Comparison of ENCODE assay signal across 17 cellular contexts in genomic region chr5:111229126-111229525, GRCh38. TPM values are rescaled to one million over a fixed set of nuclear protein-coding genes. Genes with fewer than 3 reads are reported as not detected.
A peak's percentile ranks its signal among the peaks of the same experiment; 100 is the strongest.
DNase-seq lines count a peak whose midpoint lies in the region; ATAC-seq, FAIRE-seq and TF ChIP-seq lines count a peak whose summit lies in the region.
"Had no signal": no experiment of that assay in that cellular context is flagged by ENCODE, and none has a peak within 500 bp of the region (broad histone marks: within the 10 kb centered on the region; RNA-seq: fewer than 3 reads in every experiment).

No MANE protein-coding gene starts in this region.

- peak; percentile 61 for FAIRE-seq in GM12891 (lab: Jason Lieb, UNC)
- FAIRE-seq: astrocyte had no signal

- peaks cover 14 to 33% of the 10 kb centered on the region in 2 donors for H3K36me3 Mint-ChIP-seq in CD4-positive, alpha-beta memory T cell
- H3K36me3 Mint-ChIP-seq in brain = no peaks in the 10 kb centered on the region
- H3K36me3 Mint-ChIP-seq: IgD-negative memory B cell had no signal

- ATAC-seq in HG02642 (IDR thresholded peaks at IDR 0.05; ENCODE audit: poor library complexity, unreplicated experiment) = no peak
- ATAC-seq: left cardiac atrium had no signal

- no peak for DNase-seq in CD4-positive, alpha-beta memory T cell
- DNase-seq in GM12891 (ENCODE audit: insufficient read length, low spot score) (no peak), HCEC 1CT (no peak), NCI-H2227 (lab: John Stamatoyannopoulos, UW; ENCODE audit: unreplicated experiment) (no peak), suprapubic skin (ENCODE audit: low spot score in 2 of 2) (no peak)
- DNase-seq: dermis blood vessel endothelial cell, DMS79 treated with DMSO at 0.1 percent for 48 hours, left cardiac atrium, NCI-H1105 treated with DMSO at 0.1 percent for 48 hours, SHP77 treated with DMSO at 0.1 percent for 48 hours had no signal

- H2AFZ ChIP-seq in OCI-LY1 (ENCODE audit: low read length) = no peak overlapping the region

- H3K9me3 ChIP-seq in CD4-positive, alpha-beta memory T cell (ENCODE audit: control insufficient read depth in 1 of 2, low read length in 2 of 2) = no peaks in the 10 kb centered on the region
- H3K9me3 ChIP-seq in OCI-LY1 (ENCODE audit: low read length) (no peaks in the 10 kb centered on the region), suprapubic skin (no peaks in the 10 kb centered on the region)
- H3K9me3 ChIP-seq: prostate gland, thoracic aorta had no signal

- no peaks in the 10 kb centered on the region for H3K9me2 ChIP-seq in OCI-LY1 (ENCODE audit: low read depth, low read length)

- peak overlapping the region; percentile 25 to 27 for H3K4me3 ChIP-seq in CD4-positive, alpha-beta memory T cell (ENCODE audit: low read length in 2 of 2)
- peak overlapping the region; percentile 90 for H3K4me3 ChIP-seq in OCI-LY1 (ENCODE audit: low read depth, low read length, poor library complexity, severe bottlenecking)
- H3K4me3 ChIP-seq in suprapubic skin = no peak overlapping the region
- H3K4me3 ChIP-seq: prostate gland, thoracic aorta had no signal

- TF ChIP-seq EP300 in suprapubic skin (IDR thresholded peaks at IDR 0.05) = no peak

- peak overlapping the region; percentile 83 to 98 (median 95) for H3K27ac Mint-ChIP-seq in CD4-positive, alpha-beta memory T cell
- peak overlapping the region in 4 of 5 experiments; percentile 17 to 97 (median 64) for H3K27ac Mint-ChIP-seq in brain

- H3K27ac ChIP-seq in CD4-positive, alpha-beta memory T cell (ENCODE audit: low read depth, low read length) = peak overlapping the region; percentile 82
- H3K27ac ChIP-seq in OCI-LY1 (ENCODE audit: low read depth, low read length, poor library complexity, severe bottlenecking) (peak overlapping the region; percentile 98), suprapubic skin (no peak overlapping the region)
- H3K27ac ChIP-seq: prostate gland, thoracic aorta had no signal

- H3K4me1 Mint-ChIP-seq in CD4-positive, alpha-beta memory T cell = peaks cover 49 to 89% (median 64%) of the 10 kb centered on the region in 4 donors
- H3K4me1 Mint-ChIP-seq in brain = peaks cover 62% of the 10 kb centered on the region

- H3F3A ChIP-seq in OCI-LY1 (ENCODE audit: insufficient read depth, low read length) = peaks cover 19% of the 10 kb centered on the region; the same call in 1 of the 2 replicates

- no peaks in the 10 kb centered on the region for H3K36me3 ChIP-seq in CD4-positive, alpha-beta memory T cell (ENCODE audit: insufficient read depth, low read length)
- peaks cover 15% of the 10 kb centered on the region; the same call in 1 of the 2 replicates for H3K36me3 ChIP-seq in OCI-LY1 (ENCODE audit: insufficient read depth, low read length)
- H3K36me3 ChIP-seq in suprapubic skin = no peaks in the 10 kb centered on the region
- H3K36me3 ChIP-seq: prostate gland, thoracic aorta had no signal

- TF ChIP-seq POLR2A in GM12891 (IDR thresholded peaks at IDR 0.05; ENCODE audit: low read depth, low read length) (no peak), suprapubic skin (IDR thresholded peaks at IDR 0.05) (no peak)

- no peaks in the 10 kb centered on the region for H4K20me1 ChIP-seq in OCI-LY1 (ENCODE audit: insufficient read depth, low read length)

- no peaks in the 10 kb centered on the region for H3K27me3 ChIP-seq in CD4-positive, alpha-beta memory T cell (ENCODE audit: insufficient read depth, low read length)
- H3K27me3 ChIP-seq in OCI-LY1 (ENCODE audit: insufficient read depth, low read length) (no peaks in the 10 kb centered on the region), suprapubic skin (peaks cover 23% of the 10 kb centered on the region)

- H3K4me3 Mint-ChIP-seq in CD4-positive, alpha-beta memory T cell = peak overlapping the region; percentile 75 to 94 (median 82)
- H3K4me3 Mint-ChIP-seq in brain = peak overlapping the region in 3 of 5 experiments; percentile 44 to 78 (median 75)

- peaks cover 74% of the 10 kb centered on the region for H3K4me1 ChIP-seq in CD4-positive, alpha-beta memory T cell (ENCODE audit: insufficient read depth, low read length)
- H3K4me1 ChIP-seq in OCI-LY1 (ENCODE audit: insufficient read depth, low read length, severe bottlenecking) = peaks cover 81% of the 10 kb centered on the region
- H3K4me1 ChIP-seq in suprapubic skin = peaks cover 9% of the 10 kb centered on the region
- H3K4me1 ChIP-seq: prostate gland had no signal

- CTCF ChIA-PET in CD4-positive, alpha-beta memory T cell (lab: Charles Lee; ENCODE audit: partially characterized antibody) = interaction anchor here (1.2 to 1.6 kb wide), 2 partner anchors 49 to 72 kb away, joined by 3 to 14 read pairs; no protein-coding TSS in a partner anchor

- H3K27me3 Mint-ChIP-seq in CD4-positive, alpha-beta memory T cell = no peaks in the 10 kb centered on the region
- peaks cover 3% of the 10 kb centered on the region for H3K27me3 Mint-ChIP-seq in brain

- H3K79me2 ChIP-seq in OCI-LY1 (ENCODE audit: insufficient read depth, low read length) = peaks cover 94% of the 10 kb centered on the region

- POLR2A ChIA-PET in CD4-positive, alpha-beta memory T cell (lab: Charles Lee; ENCODE audit: partially characterized antibody) = interaction anchor here (1.2 to 11.2 kb wide), 5 partner anchors 7 to 137 kb away, joined by 3 to 206 read pairs (median 10); partner anchors contain the start of gene WDR36

- peak overlapping the region; percentile 62 for H3K9ac ChIP-seq in OCI-LY1 (ENCODE audit: low read length)

- TF ChIP-seq CTCF in OCI-LY1 (IDR thresholded peaks at IDR 0.05; ENCODE audit: low read length) = no peak
- TF ChIP-seq CTCF in brain (conservative IDR thresholded peaks at IDR 0.05) = no peak
- TF ChIP-seq CTCF in suprapubic skin (IDR thresholded peaks at IDR 0.05) = no peak

- 86% methylated on average over 3 of the region's 3 CpGs for WGBS in suprapubic skin

- intact Hi-C loops in CD4-positive, alpha-beta memory T cell (cut with micrococcal nuclease) = loop anchor here (5.0 to 10.0 kb wide), 2 partner anchors 137 to 1544 kb away; partner anchors contain the start of genes MAN2A1 and WDR36

- H3K4me2 ChIP-seq in OCI-LY1 (ENCODE audit: low read length) = peak overlapping the region; percentile 93

- peaks cover 0 to 1% (median 0%) of the 10 kb centered on the region in 8 donors for H3K9me3 Mint-ChIP-seq in CD4-positive, alpha-beta memory T cell
- H3K9me3 Mint-ChIP-seq in brain = no peaks in the 10 kb centered on the region
- H3K9me3 Mint-ChIP-seq: IgD-negative memory B cell had no signal

TF ChIP-seq in GM12891, 5 proteins besides CTCF, POLR2A, EP300 and RAD21:
- TF ChIP-seq SPI1 (IDR thresholded peaks at IDR 0.05; ENCODE audit: low read depth, low read length) (peak; percentile 83), PAX5 (IDR thresholded peaks at IDR 0.05; ENCODE audit: insufficient read depth, low read length, severe bottlenecking) (no peak)

RNA-seq across cellular contexts. Expression of gene CAMK4, which starts 4.9 kb away (rescaled TPM):
- total RNA-seq in CD4-positive, alpha-beta memory T cell = 100 to 1,000 TPM; 243 to 257 TPM
- polyA plus RNA-seq in CD4-positive, alpha-beta memory T cell = 10 to 100 TPM; 84.3 to 86.9 TPM
- 19.3 TPM for polyA plus RNA-seq in GM12891 (2012; ENCODE audit: low read depth, missing spikeins)
- polyA plus RNA-seq in brain (ENCODE audit: insufficient read depth, low read depth, low replicate concordance) = 6.9 TPM
- 1 to 10 TPM in 1 of 4 donors, under 1 TPM in 2, not detected in 1; 0.05 to 2.6 (median 0.21) TPM for total RNA-seq in suprapubic skin

Comparison
In these comparisons a context has a peak if more than half of its experiments do, and no peak if none do; other contexts are left out.
1. RNA of gene CAMK4, which starts 4.9 kb away (total RNA-seq): 243 to 257 TPM in CD4-positive, alpha-beta memory T cell; 0.05 to 2.6 TPM in suprapubic skin; every median in the first group is over 10 times any median in the second.